7 cellular contexts compared by ENCODE assay signal in genomic region chr2:183718246-183718645, GRCh38.
"Had no signal": no experiment of that assay in that cellular context is flagged by ENCODE, and none has a peak within 500 bp of the region (broad histone marks: within the 10 kb centered on the region; RNA-seq: fewer than 3 reads in every experiment).

No MANE protein-coding gene starts in this region.

- FAIRE-seq: HTR-8/SVneo, K562 had no signal

- H3K4me1 Mint-ChIP-seq: IgD-negative memory B cell had no signal

- H3K27ac Mint-ChIP-seq: IgD-negative memory B cell had no signal

- ATAC-seq: K562 had no signal

- H3K27ac ChIP-seq: HL-60 had no signal

- H3K4me3 Mint-ChIP-seq: IgD-negative memory B cell had no signal

- H3K27me3 Mint-ChIP-seq: IgD-negative memory B cell had no signal

- H3K4me3 ChIP-seq: K562 had no signal

- H3K36me3 Mint-ChIP-seq: IgD-negative memory B cell had no signal

- DNase-seq: IMR-90, KBM-7, KG1 had no signal
